In the genomic region with DNA sequence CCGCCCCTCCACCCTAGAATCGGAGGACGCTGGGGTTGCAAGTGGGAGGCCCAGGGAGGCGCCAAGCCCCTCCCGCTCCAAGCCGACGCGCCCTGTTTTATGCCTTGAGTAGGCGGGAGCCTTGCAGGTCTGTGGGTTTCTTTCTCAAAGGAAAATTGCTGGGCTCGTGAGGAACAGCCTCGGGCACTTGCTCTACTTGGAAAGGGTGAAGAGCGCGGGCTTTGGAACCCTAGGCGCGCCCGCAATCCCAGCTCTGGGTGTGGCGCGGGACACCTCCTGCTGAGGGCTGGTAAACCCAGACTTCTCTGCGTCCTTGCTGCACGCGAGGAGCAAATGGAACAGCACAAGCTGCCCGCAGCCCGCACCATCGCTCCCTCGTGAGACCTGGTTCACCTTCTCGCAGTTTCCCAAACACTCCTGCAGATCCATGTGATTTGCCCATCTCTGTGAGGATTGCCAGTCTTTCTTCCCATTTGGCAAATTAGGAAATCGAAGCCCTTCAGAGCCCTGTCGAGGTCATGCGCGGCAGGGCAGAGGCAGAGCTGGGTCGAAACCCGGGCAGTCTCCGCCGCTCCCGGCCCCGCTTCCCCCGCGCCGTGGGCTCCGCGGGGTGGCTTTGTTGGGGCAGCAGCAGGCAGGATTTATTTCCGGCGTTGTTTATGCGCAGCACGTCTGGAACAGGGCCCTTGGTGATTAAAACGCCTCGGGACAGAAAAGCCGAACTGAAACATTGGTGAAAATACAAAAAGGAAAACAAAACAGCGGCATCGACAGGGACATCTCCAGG, we compare ENCODE assay signal across 14 cellular contexts.
A peak's percentile ranks its signal among the peaks of the same experiment; 100 is the strongest.
DNase-seq lines count a peak whose midpoint lies in the region; ATAC-seq and TF ChIP-seq lines count a peak whose summit lies in the region.
"Had no signal": no experiment of that assay in that cellular context is flagged by ENCODE, and none has a peak within 500 bp of the region (broad histone marks: within the 10 kb centered on the region; RNA-seq: fewer than 3 reads in every experiment).

No MANE protein-coding gene starts in this region.

- H3K36me3 ChIP-seq in HUES64 (ENCODE audit: insufficient read depth, low read length) (no peaks in the 10 kb centered on the region), iPS-20b (ENCODE audit: insufficient read depth, low read depth, low read length) (no peaks in the 10 kb centered on the region)
- H3K36me3 ChIP-seq: tibial artery had no signal

- H3K9me3 ChIP-seq in HUES64 (ENCODE audit: insufficient read depth, low read depth, low read length) (no peaks in the 10 kb centered on the region), iPS-20b (ENCODE audit: insufficient read depth, low read depth, low read length) (no peaks in the 10 kb centered on the region)
- H3K9me3 ChIP-seq: mucosa of descending colon, psoas muscle, SK-N-SH had no signal

- H3K9me3 Mint-ChIP-seq in brain: peaks cover 0 to 8% (median 5%) of the 10 kb centered on the region in 5 experiments
- H3K9me3 Mint-ChIP-seq in stimulated activated effector memory CD8-positive, alpha-beta T cell treated with anti-CD3 and anti-CD28 coated beads, Interleukin-12 subunit alpha, Interleukin-12 subunit beta, amount 100 ng/mL, for 72 hours: peaks cover 2% of the 10 kb centered on the region
- H3K9me3 Mint-ChIP-seq in natural killer cell treated with Interleukin-12 subunit alpha and Interleukin-12 subunit beta and Interleukin-15 and Interleukin-18, amount 100 ng/mL, for 72 hours: peaks cover 2% of the 10 kb centered on the region

- H3K27me3 ChIP-seq in HUES64 (ENCODE audit: insufficient read depth, low read length) (peaks cover 34% of the 10 kb centered on the region), iPS-20b (ENCODE audit: insufficient read depth, low read length) (peaks cover 37% of the 10 kb centered on the region)

- peaks cover 42% of the 10 kb centered on the region for H3K4me1 Mint-ChIP-seq in brain
- H3K4me1 Mint-ChIP-seq in stimulated activated effector memory CD8-positive, alpha-beta T cell treated with anti-CD3 and anti-CD28 coated beads, Interleukin-12 subunit alpha, Interleukin-12 subunit beta, amount 100 ng/mL, for 72 hours: no peaks in the 10 kb centered on the region
- H3K4me1 Mint-ChIP-seq in natural killer cell treated with Interleukin-12 subunit alpha and Interleukin-12 subunit beta and Interleukin-15 and Interleukin-18, amount 100 ng/mL, for 72 hours (ENCODE audit: low read depth in 2 of 2): no peaks in the 10 kb centered on the region

- 9% methylated on average over 50 of the region's 50 CpGs for WGBS in HUES64

- H3K27ac Mint-ChIP-seq in brain: peak overlapping the region in 3 of 5 experiments; percentile 38 to 53 (median 44)
- H3K27ac Mint-ChIP-seq in stimulated activated effector memory CD8-positive, alpha-beta T cell treated with anti-CD3 and anti-CD28 coated beads, Interleukin-12 subunit alpha, Interleukin-12 subunit beta, amount 100 ng/mL, for 72 hours: no peak overlapping the region
- H3K27ac Mint-ChIP-seq in natural killer cell treated with Interleukin-12 subunit alpha and Interleukin-12 subunit beta and Interleukin-15 and Interleukin-18, amount 100 ng/mL, for 72 hours: no peak overlapping the region
- H3K27ac Mint-ChIP-seq: activated naive CD8-positive, alpha-beta T cell had no signal

- peaks cover 2% of the 10 kb centered on the region for H3K36me3 Mint-ChIP-seq in brain
- no peaks in the 10 kb centered on the region for H3K36me3 Mint-ChIP-seq in stimulated activated effector memory CD8-positive, alpha-beta T cell treated with anti-CD3 and anti-CD28 coated beads, Interleukin-12 subunit alpha, Interleukin-12 subunit beta, amount 100 ng/mL, for 72 hours
- peaks cover 3% of the 10 kb centered on the region for H3K36me3 Mint-ChIP-seq in natural killer cell treated with Interleukin-12 subunit alpha and Interleukin-12 subunit beta and Interleukin-15 and Interleukin-18, amount 100 ng/mL, for 72 hours

- peak overlapping the region in 4 of 5 experiments; percentile 53 to 63 (median 59) for H3K4me3 Mint-ChIP-seq in brain
- no peak overlapping the region for H3K4me3 Mint-ChIP-seq in stimulated activated effector memory CD8-positive, alpha-beta T cell treated with anti-CD3 and anti-CD28 coated beads, Interleukin-12 subunit alpha, Interleukin-12 subunit beta, amount 100 ng/mL, for 72 hours
- no peak overlapping the region for H3K4me3 Mint-ChIP-seq in natural killer cell treated with Interleukin-12 subunit alpha and Interleukin-12 subunit beta and Interleukin-15 and Interleukin-18, amount 100 ng/mL, for 72 hours
- H3K4me3 Mint-ChIP-seq: activated naive CD8-positive, alpha-beta T cell had no signal

- H3K4me1 ChIP-seq in HUES64 (ENCODE audit: insufficient read depth, low read length): 0 out of 2 replicates have a peak, but pooled peaks cover 6% of the 10 kb centered on the region
- peaks cover 4% of the 10 kb centered on the region; the same call in 1 of the 2 replicates for H3K4me1 ChIP-seq in iPS-20b (ENCODE audit: insufficient read depth, low read length)
- H3K4me1 ChIP-seq: psoas muscle had no signal

- H3K4me3 ChIP-seq in AG09309 (ENCODE audit: control insufficient read depth, low read depth, low read length) (peak overlapping the region; percentile 16), HUES64 (ENCODE audit: low read length) (peak overlapping the region; percentile 53), iPS-20b (ENCODE audit: low read length) (peak overlapping the region; percentile 64)
- H3K4me3 ChIP-seq: mucosa of descending colon, psoas muscle, tibial artery had no signal

- ATAC-seq in stimulated activated effector memory CD8-positive, alpha-beta T cell treated with anti-CD3 and anti-CD28 coated beads, Interleukin-12 subunit alpha, Interleukin-12 subunit beta, amount 100 ng/mL, for 72 hours: no peak
- ATAC-seq in natural killer cell treated with Interleukin-12 subunit alpha and Interleukin-12 subunit beta and Interleukin-15 and Interleukin-18, amount 100 ng/mL, for 72 hours: no peak
- ATAC-seq: mucosa of descending colon, psoas muscle had no signal

- H3K9ac ChIP-seq in HUES64 (ENCODE audit: low read depth, low read length) (peak overlapping the region; percentile 5), iPS-20b (ENCODE audit: low read depth, low read length) (peak overlapping the region; percentile 44; the same call in 1 of the 2 replicates)
- H3K9ac ChIP-seq: SK-N-SH had no signal

- DNase-seq in AG09309 (ENCODE audit: low read depth) (no peak), GM20000 (ENCODE audit: low spot score) (no peak), NCI-H1105 treated with DMSO at 0.1 percent for 48 hours (lab: John Stamatoyannopoulos, UW) (no peak)
- no peak for DNase-seq in stimulated activated effector memory CD8-positive, alpha-beta T cell treated with anti-CD3 and anti-CD28 coated beads, Interleukin-12 subunit alpha, Interleukin-12 subunit beta, amount 100 ng/mL, for 72 hours (ENCODE audit: low spot score in 2 of 2)
- DNase-seq in natural killer cell treated with Interleukin-12 subunit alpha and Interleukin-12 subunit beta and Interleukin-15 and Interleukin-18, amount 100 ng/mL, for 72 hours (ENCODE audit: low spot score): no peak
- DNase-seq: mucosa of descending colon, NCI-H187, psoas muscle, SK-N-SH, tibial artery had no signal

- no peaks in the 10 kb centered on the region for H3K27me3 Mint-ChIP-seq in brain
- peaks cover 35 to 56% of the 10 kb centered on the region in 2 donors for H3K27me3 Mint-ChIP-seq in natural killer cell treated with Interleukin-12 subunit alpha and Interleukin-12 subunit beta and Interleukin-15 and Interleukin-18, amount 100 ng/mL, for 72 hours

- H3K27ac ChIP-seq in HUES64 (ENCODE audit: low read depth, low read length) (no peak overlapping the region), iPS-20b (ENCODE audit: low read length) (no peak overlapping the region)
- H3K27ac ChIP-seq: psoas muscle, tibial artery had no signal

- TF ChIP-seq CTCF in AG09309 (IDR thresholded peaks at IDR 0.05; ENCODE audit: control insufficient read depth, insufficient read depth, low read depth, low read length, missing control alignments) (no peak), brain (conservative IDR thresholded peaks at IDR 0.05) (no peak), GM20000 (IDR thresholded peaks at IDR 0.05; ENCODE audit: extremely low read depth, missing control alignments) (no peak)

Comparison
In these comparisons a context has a peak if more than half of its experiments do, and no peak if none do; other contexts are left out.
1. H3K27ac Mint-ChIP-seq: peak in brain (3 of 5); none in stimulated activated effector memory CD8-positive, alpha-beta T cell treated with anti-CD3 and anti-CD28 coated beads, Interleukin-12 subunit alpha, Interleukin-12 subunit beta, amount 100 ng/mL, for 72 hours (single experiment) and natural killer cell treated with Interleukin-12 subunit alpha and Interleukin-12 subunit beta and Interleukin-15 and Interleukin-18, amount 100 ng/mL, for 72 hours (0 of 2).
2. H3K4me3 Mint-ChIP-seq: peak in brain (4 of 5); none in stimulated activated effector memory CD8-positive, alpha-beta T cell treated with anti-CD3 and anti-CD28 coated beads, Interleukin-12 subunit alpha, Interleukin-12 subunit beta, amount 100 ng/mL, for 72 hours (single experiment) and natural killer cell treated with Interleukin-12 subunit alpha and Interleukin-12 subunit beta and Interleukin-15 and Interleukin-18, amount 100 ng/mL, for 72 hours (single experiment).
3. Peak in every context shown above with its lines, with median percentiles within 50 percentile points of each other: H3K4me3 ChIP-seq.